Comparison of ENCODE assay signal across 7 cellular contexts in the genomic region with DNA sequence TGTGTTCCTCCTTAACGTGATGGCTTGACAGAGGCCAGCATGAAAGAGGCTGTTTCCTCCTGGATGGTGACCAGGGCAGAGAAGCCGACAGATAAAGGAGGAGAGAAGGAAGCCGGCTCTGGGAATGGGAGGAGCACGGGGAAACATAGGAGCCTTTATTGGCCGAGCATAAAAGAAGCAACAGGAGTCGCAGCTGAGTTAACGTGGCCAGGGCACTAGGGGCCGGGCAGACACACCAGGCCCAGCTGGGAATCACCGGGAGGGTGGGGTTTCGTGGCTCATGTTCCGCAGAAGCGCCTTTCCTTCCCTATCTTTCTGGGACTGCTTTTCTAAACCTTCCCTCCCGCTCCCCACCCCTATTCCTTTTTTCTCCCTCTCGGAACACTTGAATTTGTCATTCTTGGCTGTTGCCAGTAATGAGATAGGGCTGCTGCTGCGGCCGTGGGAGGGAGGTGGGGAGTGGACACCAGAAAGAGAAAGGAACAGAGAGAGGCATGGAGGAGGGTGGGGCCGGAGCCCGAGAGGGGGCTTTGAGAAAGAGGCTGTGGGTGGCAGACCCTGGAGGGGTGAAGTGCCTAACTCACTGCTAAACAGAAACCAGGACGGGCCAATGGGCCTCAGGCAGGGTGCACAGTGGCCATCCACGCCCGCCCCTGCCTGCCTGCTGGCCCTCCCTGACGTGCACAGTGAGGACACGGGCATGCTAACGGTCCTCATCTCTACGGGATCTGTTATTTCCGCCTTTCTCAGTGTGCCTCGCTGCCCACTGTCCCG.
DNase-seq lines count a peak whose midpoint lies in the region; ATAC-seq lines count a peak whose summit lies in the region.

No MANE protein-coding gene starts in this region.

- H3K79me1 ChIP-seq in mesendoderm (ENCODE audit: low read length), result peaks cover 11% of the 10 kb centered on the region

- H2AK5ac ChIP-seq in mesendoderm (ENCODE audit: low read length), result peak overlapping the region; percentile 40

- peak overlapping the region; percentile 5 for H2BK120ac ChIP-seq in mesendoderm (ENCODE audit: low read depth, low read length)

- H3K4me3 ChIP-seq in ectodermal cell (ENCODE audit: insufficient read depth, low read depth, low read length), result no peak overlapping the region
- H3K4me3 ChIP-seq in mesendoderm (ENCODE audit: low read length), result no peak overlapping the region

- H3K56ac ChIP-seq in mesendoderm (ENCODE audit: low read length), result peak overlapping the region; percentile 77

- H3K9me3 ChIP-seq in ectodermal cell (ENCODE audit: control insufficient read depth, low read length), result no peaks in the 10 kb centered on the region

- peak overlapping the region; percentile 25 for H3K4ac ChIP-seq in mesendoderm (ENCODE audit: low read depth, low read length)

- H3K79me2 ChIP-seq in mesendoderm (ENCODE audit: control insufficient read depth, insufficient read depth, low read length), result no peaks in the 10 kb centered on the region

- H2BK5ac ChIP-seq in mesendoderm (ENCODE audit: low read length), result peak overlapping the region; percentile 37

- H3K36me3 ChIP-seq in ectodermal cell (ENCODE audit: control insufficient read depth, insufficient read depth, low read length) (no peaks in the 10 kb centered on the region), mesendoderm (ENCODE audit: control insufficient read depth, insufficient read depth, low read length) (no peaks in the 10 kb centered on the region)

- H3K4me2 ChIP-seq in mesendoderm (ENCODE audit: low read length), result no peak overlapping the region

- no peak overlapping the region for H3K27ac Mint-ChIP-seq in activated CD8-positive, alpha-beta T cell treated with anti-CD3 and anti-CD28 coated beads, Interleukin-2, amount 10 ng/mL, durations not matched to agents 7 days and 5 days

- peak overlapping the region; percentile 52 for H3K9ac ChIP-seq in mesendoderm (ENCODE audit: low read length)

- peaks cover 6% of the 10 kb centered on the region for H3K27me3 Mint-ChIP-seq in activated CD8-positive, alpha-beta T cell treated with anti-CD3 and anti-CD28 coated beads, Interleukin-2, amount 10 ng/mL, durations not matched to agents 7 days and 5 days (ENCODE audit: low read depth)

- DNase-seq in NCI-H2227 treated with DMSO at 0.1 percent for 48 hours (lab: John Stamatoyannopoulos, UW) (peak; percentile 42), mesendoderm (peak; percentile 90), ureter (ENCODE audit: low spot score) (peak; percentile 69)
- no peak for DNase-seq in activated CD8-positive, alpha-beta T cell treated with anti-CD3 and anti-CD28 coated beads, Interleukin-2, amount 10 ng/mL, durations not matched to agents 7 days and 5 days

- H3K27me3 ChIP-seq in ectodermal cell (ENCODE audit: control insufficient read depth, insufficient read depth, low read length, poor library complexity, severe bottlenecking), result no peaks in the 10 kb centered on the region
- no peaks in the 10 kb centered on the region for H3K27me3 ChIP-seq in mesendoderm (ENCODE audit: insufficient read depth, low read length, poor library complexity)

- peak overlapping the region; percentile 35 for H3K18ac ChIP-seq in mesendoderm (ENCODE audit: low read length)

- H3K4me1 ChIP-seq in ectodermal cell (ENCODE audit: control insufficient read depth, insufficient read depth, low read length) (peaks cover 43% of the 10 kb centered on the region), mesendoderm (ENCODE audit: control insufficient read depth, low read depth, low read length) (peaks cover 15% of the 10 kb centered on the region)

- H3K36me3 Mint-ChIP-seq in activated CD8-positive, alpha-beta T cell treated with anti-CD3 and anti-CD28 coated beads, Interleukin-2, amount 10 ng/mL, durations not matched to agents 7 days and 5 days (ENCODE audit: low read depth), result no peaks in the 10 kb centered on the region

- H2BK15ac ChIP-seq in mesendoderm (replicated peaks; ENCODE audit: low read depth), result no peak overlapping the region

- H4K5ac ChIP-seq in mesendoderm (ENCODE audit: low read length), result no peak overlapping the region

- POLR2A ChIA-PET in activated CD8-positive, alpha-beta T cell treated with anti-CD3 and anti-CD28 coated beads, Interleukin-2, amount 10 ng/mL, durations not matched to agents 7 days and 5 days (lab: Charles Lee), result no interaction called here

- H3K27ac ChIP-seq in ectodermal cell (ENCODE audit: insufficient read depth, low read depth, low read length, poor library complexity, severe bottlenecking) (peak overlapping the region; percentile 64), mesendoderm (ENCODE audit: low read depth, low read length) (peak overlapping the region; percentile 78)

- no peak for ATAC-seq in activated CD8-positive, alpha-beta T cell treated with anti-CD3 and anti-CD28 coated beads, Interleukin-2, amount 10 ng/mL, durations not matched to agents 7 days and 5 days
- ATAC-seq in HG02938 (IDR thresholded peaks at IDR 0.05; ENCODE audit: unreplicated experiment), result no peak
- ATAC-seq in HG03108 (IDR thresholded peaks at IDR 0.05; ENCODE audit: unreplicated experiment), result no peak

- no peak overlapping the region for H3K23ac ChIP-seq in mesendoderm (ENCODE audit: low read length)

- peak overlapping the region; percentile 83 for H4K8ac ChIP-seq in mesendoderm (ENCODE audit: low read depth, low read length)

- no peaks in the 10 kb centered on the region for H3K9me3 Mint-ChIP-seq in activated CD8-positive, alpha-beta T cell treated with anti-CD3 and anti-CD28 coated beads, Interleukin-2, amount 10 ng/mL, durations not matched to agents 7 days and 5 days (ENCODE audit: insufficient read depth)

- H3K4me1 Mint-ChIP-seq in activated CD8-positive, alpha-beta T cell treated with anti-CD3 and anti-CD28 coated beads, Interleukin-2, amount 10 ng/mL, durations not matched to agents 7 days and 5 days (ENCODE audit: low read depth), result no peaks in the 10 kb centered on the region

- 13 to 14% methylated on average over 27 to 28 of the region's 28 CpGs for WGBS in ectodermal cell, 2 experiments
- WGBS in mesendoderm (ENCODE audit: extremely low coverage, insufficient coverage, low lambda C conversion rate), result no CpG with 5 or more reads among the region's 28 CpGs

- H3K4me3 Mint-ChIP-seq in activated CD8-positive, alpha-beta T cell treated with anti-CD3 and anti-CD28 coated beads, Interleukin-2, amount 10 ng/mL, durations not matched to agents 7 days and 5 days, result no peak overlapping the region

- CTCF ChIA-PET in activated CD8-positive, alpha-beta T cell treated with anti-CD3 and anti-CD28 coated beads, Interleukin-2, amount 10 ng/mL, durations not matched to agents 7 days and 5 days (lab: Charles Lee), result no interaction called here
